ENCODE assay signal across 2 cellular contexts in the genomic region with DNA sequence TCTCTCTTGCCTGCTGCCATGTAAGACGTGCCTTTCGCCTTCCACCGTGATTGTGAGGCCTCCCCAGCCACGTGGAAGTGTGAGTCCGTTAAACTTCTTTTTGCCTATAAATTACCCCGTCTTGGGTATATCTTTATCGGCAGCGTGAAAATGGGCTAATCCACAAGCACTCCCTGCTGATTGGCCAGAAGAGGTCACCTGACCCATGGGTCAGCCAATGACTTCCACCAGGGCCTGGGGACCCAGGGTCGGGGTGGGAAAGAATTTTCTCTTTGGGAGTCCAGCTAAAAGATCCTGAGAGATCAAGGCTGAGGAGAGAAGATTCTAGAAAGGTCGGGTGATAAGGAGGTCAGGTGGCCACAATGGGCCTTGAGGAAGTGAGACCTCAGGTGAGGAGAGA.
TF ChIP-seq lines count a peak whose summit lies in the region.

No MANE protein-coding gene starts in this region.

TF ChIP-seq in Ishikawa, 13 proteins besides CTCF, POLR2A, EP300 and RAD21:
- TF ChIP-seq USF1 (IDR thresholded peaks at IDR 0.05) (peak; percentile 44; the same call in 1 of the 2 replicates), MAX (IDR thresholded peaks at IDR 0.05) (no peak), FOXM1 (IDR thresholded peaks at IDR 0.05; ENCODE audit: borderline replicate concordance, low read depth) (no peak)

TF ChIP-seq in HepG2, 621 proteins besides CTCF, POLR2A, EP300 and RAD21:
- TF ChIP-seq, protein P1, sequence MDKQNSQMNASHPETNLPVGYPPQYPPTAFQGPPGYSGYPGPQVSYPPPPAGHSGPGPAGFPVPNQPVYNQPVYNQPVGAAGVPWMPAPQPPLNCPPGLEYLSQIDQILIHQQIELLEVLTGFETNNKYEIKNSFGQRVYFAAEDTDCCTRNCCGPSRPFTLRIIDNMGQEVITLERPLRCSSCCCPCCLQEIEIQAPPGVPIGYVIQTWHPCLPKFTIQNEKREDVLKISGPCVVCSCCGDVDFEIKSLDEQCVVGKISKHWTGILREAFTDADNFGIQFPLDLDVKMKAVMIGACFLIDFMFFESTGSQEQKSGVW (CRISPR knock-in tag; IDR thresholded peaks at IDR 0.05; ENCODE audit: borderline replicate concordance): no peak
- TF ChIP-seq NFYB (CRISPR knock-in tag; IDR thresholded peaks at IDR 0.05) (peak; percentile 56), SAP130 (CRISPR knock-in tag; IDR thresholded peaks at IDR 0.05; ENCODE audit: low read depth) (no peak)
